ENCODE assay signal across 20 cellular contexts in genomic region chr11:87368151-87368550, GRCh38.
DNase-seq lines count a peak whose midpoint lies in the region; ATAC-seq, FAIRE-seq and TF ChIP-seq lines count a peak whose summit lies in the region.
"Had no signal": no experiment of that assay in that cellular context is flagged by ENCODE, and none has a peak within 500 bp of the region (broad histone marks: within the 10 kb centered on the region; RNA-seq: fewer than 3 reads in every experiment).

No MANE protein-coding gene starts in this region.

- H3K27ac ChIP-seq in GM23338 (ENCODE audit: low read depth): no peak overlapping the region
- H3K27ac ChIP-seq: GM23248 had no signal

- H3K4me3 ChIP-seq in GM23338 (no peak overlapping the region), bronchial epithelial cell (ENCODE audit: low read depth, low read length) (no peak overlapping the region)
- H3K4me3 ChIP-seq: GM12878, GM23248 had no signal

- no peaks in the 10 kb centered on the region for H3K27me3 ChIP-seq in GM23338 (ENCODE audit: insufficient read depth)
- H3K27me3 ChIP-seq in bronchial epithelial cell (ENCODE audit: control insufficient read depth, insufficient read depth, low read length): no peaks in the 10 kb centered on the region

- peak; percentile 72 for FAIRE-seq in bronchial epithelial cell (lab: Jason Lieb, UNC)
- FAIRE-seq: GM12878, GM19239 had no signal

- CTCF ChIA-PET in activated CD4-positive, alpha-beta memory T cell treated with anti-CD3 and anti-CD28 coated beads, Interleukin-2, amount 10 ng/mL, durations not matched to agents 7 days and 5 days (lab: Charles Lee): interaction anchor here (0.6 kb wide), 1 partner anchor 1773 kb away, joined by 3 read pairs; no protein-coding TSS in a partner anchor

- H3K27ac Mint-ChIP-seq in GM23338 (peak overlapping the region; percentile 87; the same call in 1 of the 2 replicates), nephron progenitor cell (no peak overlapping the region)
- H3K27ac Mint-ChIP-seq in activated CD4-positive, alpha-beta memory T cell treated with anti-CD3 and anti-CD28 coated beads, Interleukin-2, amount 10 ng/mL, durations not matched to agents 7 days and 5 days: no peak overlapping the region
- H3K27ac Mint-ChIP-seq: CD4-positive, alpha-beta T cell; IgD-negative memory B cell had no signal

- H3K79me2 ChIP-seq in GM23338 (replicated peaks; ENCODE audit: insufficient read depth): no peaks in the 10 kb centered on the region

- H3K36me3 Mint-ChIP-seq in GM23338 (ENCODE audit: low read depth) (no peaks in the 10 kb centered on the region), nephron progenitor cell (ENCODE audit: low read depth) (no peaks in the 10 kb centered on the region)
- no peaks in the 10 kb centered on the region for H3K36me3 Mint-ChIP-seq in activated CD4-positive, alpha-beta memory T cell treated with anti-CD3 and anti-CD28 coated beads, Interleukin-2, amount 10 ng/mL, durations not matched to agents 7 days and 5 days (ENCODE audit: low read depth)

- POLR2A ChIA-PET in activated CD4-positive, alpha-beta memory T cell treated with anti-CD3 and anti-CD28 coated beads, Interleukin-2, amount 10 ng/mL, durations not matched to agents 7 days and 5 days (lab: Charles Lee): no interaction called here

- H3K4me2 ChIP-seq in GM23338: peak overlapping the region; percentile 61; the same call in 1 of the 2 replicates

- H4K20me1 ChIP-seq in GM23338 (replicated peaks; ENCODE audit: insufficient read depth): no peaks in the 10 kb centered on the region

- H3K9me3 Mint-ChIP-seq in GM23338 (no peaks in the 10 kb centered on the region), nephron progenitor cell (no peaks in the 10 kb centered on the region)
- H3K9me3 Mint-ChIP-seq in activated CD4-positive, alpha-beta memory T cell treated with anti-CD3 and anti-CD28 coated beads, Interleukin-2, amount 10 ng/mL, durations not matched to agents 7 days and 5 days: no peaks in the 10 kb centered on the region
- H3K9me3 Mint-ChIP-seq: CD4-positive, alpha-beta T cell; IgD-negative memory B cell had no signal

- H3K4me3 Mint-ChIP-seq in GM23338 (no peak overlapping the region), nephron progenitor cell (no peak overlapping the region)
- no peak overlapping the region for H3K4me3 Mint-ChIP-seq in activated CD4-positive, alpha-beta memory T cell treated with anti-CD3 and anti-CD28 coated beads, Interleukin-2, amount 10 ng/mL, durations not matched to agents 7 days and 5 days
- H3K4me3 Mint-ChIP-seq: CD4-positive, alpha-beta T cell; IgD-negative memory B cell had no signal

- no peak for ATAC-seq in GM23338
- ATAC-seq in HG03432 (IDR thresholded peaks at IDR 0.05; ENCODE audit: unreplicated experiment): no peak
- ATAC-seq: GM12878, HCT116 had no signal

- DNase-seq in NCI-H146 (lab: John Stamatoyannopoulos, UW): peak; percentile 17
- no peak for DNase-seq in NCI-H146 treated with DMSO at 0.1 percent for 48 hours (lab: John Stamatoyannopoulos, UW; ENCODE audit: unreplicated experiment)
- no peak for DNase-seq in GM23338 (ENCODE audit: low spot score)
- DNase-seq in bronchial epithelial cell (ENCODE audit: low read depth): peak; percentile 12
- peak; percentile 22 to 30 for DNase-seq in lung microvascular endothelial cell (ENCODE audit: low read depth in 2 of 2)
- no peak for DNase-seq in nephron progenitor cell
- DNase-seq in activated CD4-positive, alpha-beta memory T cell treated with anti-CD3 and anti-CD28 coated beads, Interleukin-2, amount 10 ng/mL, durations not matched to agents 7 days and 5 days: no peak
- DNase-seq: Caco-2; CD4-positive, alpha-beta T cell; GM23248; Karpas-422; NCI-H1436 treated with DMSO at 0.1 percent for 48 hours; NCI-H2081 treated with DMSO at 0.1 percent for 48 hours; NCI-H446; NCI-H526 treated with DMSO at 0.1 percent for 48 hours had no signal

- peak overlapping the region; percentile 83; the same call in 1 of the 2 replicates for H2AFZ ChIP-seq in GM23338
- H2AFZ ChIP-seq: GM23248 had no signal

- no peak for TF ChIP-seq CTCF in GM23338 (conservative IDR thresholded peaks at IDR 0.05; ENCODE audit: low read depth in 2 of 2)
- no peak for TF ChIP-seq CTCF in bronchial epithelial cell (IDR thresholded peaks at IDR 0.05; ENCODE audit: insufficient read depth, low read length, severe bottlenecking)
- TF ChIP-seq CTCF in nephron progenitor cell (IDR thresholded peaks at IDR 0.05): no peak

- H3F3A ChIP-seq in GM23338 (replicated peaks; ENCODE audit: low read depth): no peaks in the 10 kb centered on the region

- H3K36me3 ChIP-seq in GM23338 (ENCODE audit: insufficient read depth): no peaks in the 10 kb centered on the region
- no peaks in the 10 kb centered on the region for H3K36me3 ChIP-seq in bronchial epithelial cell (ENCODE audit: control insufficient read depth, insufficient read depth, low read length)

- peaks cover 14% of the 10 kb centered on the region for H3K9me2 ChIP-seq in GM23338 (ENCODE audit: insufficient read depth)

- H3K4me1 ChIP-seq in GM23338 (ENCODE audit: insufficient read depth): peaks cover 28% of the 10 kb centered on the region
- H3K4me1 ChIP-seq: Caco-2 had no signal

- H3K27me3 Mint-ChIP-seq in GM23338 (ENCODE audit: insufficient read depth, low read depth, poor library complexity): peaks cover 4% of the 10 kb centered on the region
- H3K27me3 Mint-ChIP-seq in nephron progenitor cell (ENCODE audit: low read depth, poor library complexity): peaks cover 12% of the 10 kb centered on the region
- H3K27me3 Mint-ChIP-seq in activated CD4-positive, alpha-beta memory T cell treated with anti-CD3 and anti-CD28 coated beads, Interleukin-2, amount 10 ng/mL, durations not matched to agents 7 days and 5 days: peaks cover 8% of the 10 kb centered on the region

- H3K4me1 Mint-ChIP-seq in GM23338: peaks cover 32% of the 10 kb centered on the region
- H3K4me1 Mint-ChIP-seq in nephron progenitor cell: peaks cover 13% of the 10 kb centered on the region
- no peaks in the 10 kb centered on the region for H3K4me1 Mint-ChIP-seq in activated CD4-positive, alpha-beta memory T cell treated with anti-CD3 and anti-CD28 coated beads, Interleukin-2, amount 10 ng/mL, durations not matched to agents 7 days and 5 days
- H3K4me1 Mint-ChIP-seq: IgD-negative memory B cell had no signal

TF ChIP-seq in GM23338, 12 proteins besides CTCF, POLR2A, EP300 and RAD21 (continues in another document):
- no peak for TF ChIP-seq ZNF462 (CRISPR knock-in tag; IDR thresholded peaks at IDR 0.05)
- no peak for TF ChIP-seq ZNF331 (CRISPR knock-in tag; IDR thresholded peaks at IDR 0.05; ENCODE audit: low read depth)
- TF ChIP-seq POLR2AphosphoS5 (IDR thresholded peaks at IDR 0.05; ENCODE audit: low read depth): no peak
- TF ChIP-seq CREB1 (CRISPR knock-in tag; IDR thresholded peaks at IDR 0.05; ENCODE audit: low read depth): no peak

Comparison
In these comparisons a context has a peak if more than half of its experiments do, and no peak if none do; other contexts are left out.
1. DNase-seq: peak in NCI-H146 (single experiment), bronchial epithelial cell (single experiment) and lung microvascular endothelial cell (2 of 2); none in NCI-H146 treated with DMSO at 0.1 percent for 48 hours (single experiment), GM23338 (single experiment), nephron progenitor cell (single experiment) and activated CD4-positive, alpha-beta memory T cell treated with anti-CD3 and anti-CD28 coated beads, Interleukin-2, amount 10 ng/mL, durations not matched to agents 7 days and 5 days (single experiment).